1 cellular context compared by ENCODE assay signal in genomic region chr10:102455893-102456471, GRCh38.
TF ChIP-seq lines count a peak whose summit lies in the region.

No MANE protein-coding gene starts in this region.

TF ChIP-seq in K562, 482 proteins besides CTCF, POLR2A, EP300 and RAD21 (continued from another document and continues in another):
- TF ChIP-seq MGA (IDR thresholded peaks at IDR 0.05) (0 out of 2 replicates have a peak, but pooled peaks have one; percentile 9), ZNF644 (tag; IDR thresholded peaks at IDR 0.05; ENCODE audit: low read depth) (peak; percentile 79), CREB3L1 (IDR thresholded peaks at IDR 0.05; ENCODE audit: borderline replicate concordance, low read depth) (peak; percentile 45; the same call in 1 of the 2 replicates), L3MBTL2 (IDR thresholded peaks at IDR 0.05) (peak; percentile 39; the same call in 1 of the 2 replicates), THRB (CRISPR knock-in tag; conservative IDR thresholded peaks at IDR 0.05) (0 out of 2 replicates have a peak, but pooled peaks have one; percentile 29), RBFOX2 (IDR thresholded peaks at IDR 0.05; ENCODE audit: low read depth, low read length) (peak; percentile 38; the same call in 1 of the 2 replicates), PHF8 (IDR thresholded peaks at IDR 0.05; ENCODE audit: borderline replicate concordance, low read length) (no peak), CUX1 (CRISPR knock-in tag; IDR thresholded peaks at IDR 0.05) (0 out of 2 replicates have a peak, but pooled peaks have one; percentile 59), NFE2 (IDR thresholded peaks at IDR 0.05; ENCODE audit: low read depth) (peak; percentile 54), SIRT6 (IDR thresholded peaks at IDR 0.05; ENCODE audit: low read depth, low read length) (no peak), FOXM1 (IDR thresholded peaks at IDR 0.05; ENCODE audit: low read depth) (no peak; the same call in 1 of the 2 replicates), FOXM1 (CRISPR knock-in tag; IDR thresholded peaks at IDR 0.05; ENCODE audit: low read depth) (no peak), ZBTB12 (CRISPR knock-in tag; IDR thresholded peaks at IDR 0.05) (no peak), ZEB2 (IDR thresholded peaks at IDR 0.05) (peak; percentile 47; the same call in 1 of the 2 replicates), MAFF (IDR thresholded peaks at IDR 0.05; ENCODE audit: low read length) (0 out of 2 replicates have a peak, but pooled peaks have one; percentile 4), ATF7 (IDR thresholded peaks at IDR 0.05) (peak; percentile 91), FOSL1 (tag; conservative IDR thresholded peaks at IDR 0.05) (peak; percentile 95), DDX20 (tag; IDR thresholded peaks at IDR 0.05; ENCODE audit: low read depth) (peak; percentile 51; the same call in 1 of the 2 replicates), ETV5 (CRISPR knock-in tag; IDR thresholded peaks at IDR 0.05; ENCODE audit: low read depth) (no peak), ZNF699 (CRISPR knock-in tag; IDR thresholded peaks at IDR 0.05; ENCODE audit: insufficient replicate concordance) (no peak), EWSR1 (IDR thresholded peaks at IDR 0.05; ENCODE audit: borderline replicate concordance, low read depth, partially characterized antibody) (no peak), ZNF408 (CRISPR knock-in tag; IDR thresholded peaks at IDR 0.05; ENCODE audit: low read depth) (no peak), ZBTB34 (CRISPR knock-in tag; IDR thresholded peaks at IDR 0.05) (no peak), SOX6 (IDR thresholded peaks at IDR 0.05) (peak; percentile 72; the same call in 1 of the 2 replicates), KLF16 (IDR thresholded peaks at IDR 0.05) (peak; percentile 76), JUNB (CRISPR knock-in tag; conservative IDR thresholded peaks at IDR 0.05) (0 out of 2 replicates have a peak, but pooled peaks have one; percentile 14), ZNF449 (CRISPR knock-in tag; IDR thresholded peaks at IDR 0.05) (no peak), KLF13 (tag; IDR thresholded peaks at IDR 0.05; ENCODE audit: borderline replicate concordance, low read depth) (no peak), MXD1 (CRISPR knock-in tag; IDR thresholded peaks at IDR 0.05; ENCODE audit: borderline replicate concordance, poor library complexity, severe bottlenecking) (no peak), BRD4 (IDR thresholded peaks at IDR 0.05) (no peak), SETDB1 (IDR thresholded peaks at IDR 0.05; ENCODE audit: low read length) (no peak), CXXC5 (CRISPR knock-in tag; IDR thresholded peaks at IDR 0.05) (peak; percentile 68)
